Comparison of ENCODE assay signal across 20 cellular contexts in the genomic region with DNA sequence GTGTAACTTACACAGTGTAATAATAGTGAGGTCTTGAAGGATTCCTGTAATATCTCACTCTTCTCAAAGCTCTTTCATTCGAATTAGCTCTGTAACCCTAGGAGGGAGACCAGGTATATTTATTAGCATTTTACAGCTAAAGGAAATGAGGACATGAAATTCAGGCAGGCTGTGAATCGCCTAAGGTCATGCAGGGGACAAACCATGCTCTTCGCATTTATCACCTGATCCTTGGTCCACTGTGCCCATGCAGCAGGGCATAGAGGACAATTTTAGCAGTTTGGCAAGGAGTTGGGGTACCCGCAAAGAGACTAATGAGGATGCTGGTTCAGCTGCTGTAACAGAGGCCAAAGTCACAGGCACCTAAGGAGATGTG. TPM values are rescaled to one million over a fixed set of nuclear protein-coding genes. Genes with fewer than 3 reads are reported as not detected.
DNase-seq lines count a peak whose midpoint lies in the region; ATAC-seq and TF ChIP-seq lines count a peak whose summit lies in the region.
"Had no signal": no experiment of that assay in that cellular context is flagged by ENCODE, and none has a peak within 500 bp of the region (broad histone marks: within the 10 kb centered on the region; RNA-seq: fewer than 3 reads in every experiment).

No MANE protein-coding gene starts in this region.

- H3K4me3 Mint-ChIP-seq in nephron = no peak overlapping the region
- H3K4me3 Mint-ChIP-seq: H9, T-helper 17 cell had no signal

- peaks cover 14% of the 10 kb centered on the region for H3K4me1 Mint-ChIP-seq in nephron
- H3K4me1 Mint-ChIP-seq: H9 had no signal

- ATAC-seq in Right ventricle myocardium superior (ENCODE audit: poor library complexity) (peak; percentile 25), left cardiac atrium (no peak), GM21528 (IDR thresholded peaks at IDR 0.05; ENCODE audit: low FRiP score, unreplicated experiment) (no peak)
- ATAC-seq: T-helper 17 cell had no signal

- TF ChIP-seq CTCF in VCaP (conservative IDR thresholded peaks at IDR 0.05) (no peak), nephron (IDR thresholded peaks at IDR 0.05; ENCODE audit: unreplicated experiment in 3 of 3) (no peak)

- DNase-seq in DMS79 treated with DMSO at 0.1 percent for 48 hours (lab: John Stamatoyannopoulos, UW) (peak; percentile 65), DMS79 (lab: John Stamatoyannopoulos, UW) (no peak), Right ventricle myocardium superior (no peak), left cardiac atrium (no peak), AG08395 (ENCODE audit: low spot score) (no peak)
- DNase-seq: ACHN, Calu3, H9, KG1, MG63, NCI-H1930, NCI-H446, NCI-H524 treated with DMSO at 0.1 percent for 48 hours, NCI-H82, SHP77 treated with DMSO at 0.1 percent for 48 hours, T-helper 17 cell had no signal

- peak overlapping the region; percentile 69 for H3K27ac ChIP-seq in VCaP
- H3K27ac ChIP-seq: 22Rv1 had no signal

- H3K36me3 Mint-ChIP-seq in nephron (ENCODE audit: low read depth) = no peaks in the 10 kb centered on the region

- intact Hi-C loops in Right ventricle myocardium superior (cut with DNase I) (no loop called here), left cardiac atrium (cut with DNase I) (no loop called here)

- no peaks in the 10 kb centered on the region for H3K9me3 Mint-ChIP-seq in nephron
- H3K9me3 Mint-ChIP-seq: H9 had no signal

- H3K27ac Mint-ChIP-seq in nephron = peak overlapping the region; percentile 1 to 77 (median 10)
- H3K27ac Mint-ChIP-seq: H9, T-helper 17 cell had no signal

- peaks cover 5% of the 10 kb centered on the region for H3K27me3 Mint-ChIP-seq in nephron (ENCODE audit: low read depth)

RNA-seq across cellular contexts. Expression of gene LAMB1, which starts 14.8 kb away (rescaled TPM):
- 62.1 TPM for total RNA-seq in Right ventricle myocardium superior
- 100 to 1,000 TPM; 109 to 123 TPM for total RNA-seq in left cardiac atrium
- total RNA-seq: T-helper 17 cell had no signal
